Comparison of ENCODE assay signal across 13 cellular contexts in the genomic region with DNA sequence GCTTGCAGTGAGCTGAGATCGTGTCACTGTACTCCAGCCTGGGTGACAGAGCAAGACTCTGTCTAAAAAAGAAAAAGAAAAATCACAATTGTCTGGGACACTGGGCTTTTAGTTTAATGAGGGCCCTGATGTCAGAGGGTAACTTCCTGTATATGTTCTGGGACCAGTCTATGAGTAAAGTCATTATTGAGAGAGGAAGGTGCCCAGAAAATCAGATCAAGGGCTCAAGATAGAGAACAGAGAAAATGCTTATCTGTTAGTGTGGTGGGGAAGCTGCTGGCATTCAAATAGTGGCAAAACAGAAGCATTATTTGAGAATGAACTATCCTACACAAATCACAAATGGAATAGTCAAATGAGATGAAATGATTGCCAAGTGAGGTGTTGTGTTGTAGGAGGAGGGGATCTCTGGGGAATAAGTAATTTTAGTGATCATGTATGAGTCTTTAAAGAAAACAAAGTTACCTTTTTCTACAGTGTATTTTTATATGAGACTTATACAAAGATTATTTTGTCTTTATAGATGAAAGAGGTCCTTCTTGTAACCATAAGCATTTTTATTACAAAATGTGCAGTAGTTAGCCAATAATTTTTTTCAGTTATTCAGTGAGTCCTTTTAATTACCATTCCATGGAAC. TPM values are rescaled to one million over a fixed set of nuclear protein-coding genes. Genes with fewer than 3 reads are reported as not detected.
DNase-seq lines count a peak whose midpoint lies in the region; ATAC-seq and TF ChIP-seq lines count a peak whose summit lies in the region.
"Had no signal": no experiment of that assay in that cellular context is flagged by ENCODE, and none has a peak within 500 bp of the region (broad histone marks: within the 10 kb centered on the region; RNA-seq: fewer than 3 reads in every experiment).

No MANE protein-coding gene starts in this region.

- WGBS in heart right ventricle, 2 donors, result 29 to 42% methylated on average over 1 of the region's 1 CpG

- peaks cover 36% of the 10 kb centered on the region for H3K4me1 Mint-ChIP-seq in T-helper 17 cell
- peaks cover 32 to 47% of the 10 kb centered on the region in 2 donors for H3K4me1 Mint-ChIP-seq in stimulated activated naive B cell treated with anti-CD40 and anti-IgM and Interleukin-4, amounts not matched to agents 10 μg/mL and 1 μg/mL and 100 μg/mL, for 72 hours

- peaks cover 0 to 3% of the 10 kb centered on the region in 2 donors for H3K9me3 Mint-ChIP-seq in stimulated activated naive B cell treated with anti-CD40 and anti-IgM and Interleukin-4, amounts not matched to agents 10 μg/mL and 1 μg/mL and 100 μg/mL, for 72 hours
- H3K9me3 Mint-ChIP-seq: IgD-negative memory B cell had no signal

- ATAC-seq in heart right ventricle (no peak), T-helper 17 cell (no peak), GM21723 (IDR thresholded peaks at IDR 0.05; ENCODE audit: unreplicated experiment) (no peak)
- peak; percentile 77 to 82 for ATAC-seq in stimulated activated naive B cell treated with anti-CD40 and anti-IgM and Interleukin-4, amounts not matched to agents 10 μg/mL and 1 μg/mL and 100 μg/mL, for 72 hours (replicated peaks)

- H3K4me1 ChIP-seq in heart right ventricle, result peaks cover 3 to 93% (median 61%) of the 10 kb centered on the region in 9 donors

- H3K27ac Mint-ChIP-seq in T-helper 17 cell, result peak overlapping the region; percentile 54
- H3K27ac Mint-ChIP-seq in stimulated activated naive B cell treated with anti-CD40 and anti-IgM and Interleukin-4, amounts not matched to agents 10 μg/mL and 1 μg/mL and 100 μg/mL, for 72 hours, result peak overlapping the region; percentile 33

- TF ChIP-seq POLR2A in erythroblast (IDR thresholded peaks at IDR 0.05; ENCODE audit: low read length), result no peak

- peak overlapping the region in 8 of 10 donors; percentile 22 to 88 (median 74) for H3K27ac ChIP-seq in heart right ventricle
- H3K27ac ChIP-seq: suprapubic skin had no signal

- TF ChIP-seq CTCF in heart right ventricle (IDR thresholded peaks at IDR 0.05), result no peak

- intact Hi-C loops in heart right ventricle (cut with DNase I), result no loop called here
- intact Hi-C loops in cardiac septum (cut with DNase I), result no loop called here

- H3K27me3 Mint-ChIP-seq in T-helper 17 cell, result no peaks in the 10 kb centered on the region
- H3K27me3 Mint-ChIP-seq in stimulated activated naive B cell treated with anti-CD40 and anti-IgM and Interleukin-4, amounts not matched to agents 10 μg/mL and 1 μg/mL and 100 μg/mL, for 72 hours, result no peaks in the 10 kb centered on the region
- H3K27me3 Mint-ChIP-seq: IgD-negative memory B cell had no signal

- no peaks in the 10 kb centered on the region for H3K27me3 ChIP-seq in heart right ventricle
- H3K27me3 ChIP-seq: suprapubic skin had no signal

- peaks cover 0 to 78% (median 14%) of the 10 kb centered on the region in 9 donors for H3K36me3 ChIP-seq in heart right ventricle

- no peak overlapping the region for H3K4me3 ChIP-seq in heart right ventricle
- H3K4me3 ChIP-seq: suprapubic skin had no signal

- no peaks in the 10 kb centered on the region for H3K9me3 ChIP-seq in heart right ventricle
- H3K9me3 ChIP-seq in T-helper 17 cell (ENCODE audit: control insufficient read depth, low read length, poor library complexity, severe bottlenecking), result no peaks in the 10 kb centered on the region
- H3K9me3 ChIP-seq: suprapubic skin had no signal

- peaks cover 12% of the 10 kb centered on the region for H3K36me3 Mint-ChIP-seq in T-helper 17 cell (ENCODE audit: low read depth)
- peaks cover 39 to 57% of the 10 kb centered on the region in 2 donors for H3K36me3 Mint-ChIP-seq in stimulated activated naive B cell treated with anti-CD40 and anti-IgM and Interleukin-4, amounts not matched to agents 10 μg/mL and 1 μg/mL and 100 μg/mL, for 72 hours

- no peak overlapping the region for H3K4me3 Mint-ChIP-seq in T-helper 17 cell
- H3K4me3 Mint-ChIP-seq in stimulated activated naive B cell treated with anti-CD40 and anti-IgM and Interleukin-4, amounts not matched to agents 10 μg/mL and 1 μg/mL and 100 μg/mL, for 72 hours, result peak overlapping the region in 1 of 2 donors; percentile 16

- DNase-seq in heart right ventricle (no peak), cardiac septum (ENCODE audit: low spot score) (no peak), T-helper 17 cell (no peak), dermis blood vessel endothelial cell (peak; percentile 22), erythroblast (lab: John Stamatoyannopoulos, UW) (no peak), AG08395 (ENCODE audit: low spot score) (no peak)
- DNase-seq in stimulated activated naive B cell treated with anti-CD40 and anti-IgM and Interleukin-4, amounts not matched to agents 10 μg/mL and 1 μg/mL and 100 μg/mL, for 72 hours, result no peak
- DNase-seq: activated gamma-delta T cell, DMS153, NCI-H82 had no signal

RNA-seq across cellular contexts. Expression of a gene that starts 13.4 kb away (rescaled TPM):
- total RNA-seq in heart right ventricle (100 to 1,000 TPM in 9 of 10 donors, 10 to 100 TPM in 1; 84.0 to 177 (median 147) TPM), cardiac septum (121 TPM), T-helper 17 cell (100 to 1,000 TPM; 166 to 201 TPM), dermis blood vessel endothelial cell (77.2 and 86.3 TPM in 2 replicates)
- 100 to 1,000 TPM in 1 of 2 donors, 10 to 100 TPM in 1; 41.9 to 104 TPM for polyA plus RNA-seq in heart right ventricle

RNA-seq across cellular contexts. Expression of a gene that starts 33.4 kb away (rescaled TPM):
- 100 to 1,000 TPM in 1 of 10 donors, 10 to 100 TPM in 9; 42.5 to 129 (median 82.6) TPM for total RNA-seq in heart right ventricle
- polyA plus RNA-seq in heart right ventricle, result 10 to 100 TPM; 36.7 to 45.7 TPM
- 36.7 TPM for total RNA-seq in cardiac septum
- 10 to 100 TPM in 1 of 2 donors, 1 to 10 TPM in 1; 6.9 to 14.5 TPM for total RNA-seq in T-helper 17 cell
- 21.9 and 29.3 TPM in 2 replicates for total RNA-seq in dermis blood vessel endothelial cell

RNA-seq across cellular contexts. Expression of a gene that starts 58.0 kb away (rescaled TPM):
- total RNA-seq in heart right ventricle (10 to 100 TPM; 23.8 to 41.7 (median 30.8) TPM), cardiac septum (37.0 TPM), T-helper 17 cell (10 to 100 TPM; 37.8 to 43.2 TPM), dermis blood vessel endothelial cell (12.1 and 16.5 TPM in 2 replicates)
- 10 to 100 TPM; 25.8 to 30.9 TPM for polyA plus RNA-seq in heart right ventricle

Comparison
In these comparisons a context has a peak if more than half of its experiments do, and no peak if none do; other contexts are left out.
1. ATAC-seq: peak in stimulated activated naive B cell treated with anti-CD40 and anti-IgM and Interleukin-4, amounts not matched to agents 10 μg/mL and 1 μg/mL and 100 μg/mL, for 72 hours (2 of 2); none in heart right ventricle (0 of 8), T-helper 17 cell (single experiment) and GM21723 (single experiment).